ENCODE assay signal across 13 cellular contexts in the genomic region with DNA sequence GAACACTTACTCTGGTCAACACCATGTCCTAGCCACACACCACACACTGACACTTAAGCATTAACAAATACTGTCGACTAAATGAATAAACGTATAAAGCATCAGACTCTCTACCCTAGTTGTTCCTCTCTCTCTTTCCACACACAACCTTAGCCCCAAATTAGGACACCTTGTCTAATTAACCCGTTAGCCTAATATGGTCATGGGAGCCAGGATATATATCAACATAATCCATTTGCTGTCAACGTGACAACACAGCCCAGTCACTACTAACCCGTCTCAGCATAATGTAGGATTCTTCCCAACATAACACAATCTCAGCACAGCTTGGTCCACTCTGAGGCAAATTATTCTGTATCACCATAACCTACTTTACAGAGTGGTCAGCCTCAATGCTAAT. TPM values are rescaled to one million over a fixed set of nuclear protein-coding genes. Genes with fewer than 3 reads are reported as not detected.
DNase-seq lines count a peak whose midpoint lies in the region; ATAC-seq and TF ChIP-seq lines count a peak whose summit lies in the region.
"Had no signal": no experiment of that assay in that cellular context is flagged by ENCODE, and none has a peak within 500 bp of the region (broad histone marks: within the 10 kb centered on the region; RNA-seq: fewer than 3 reads in every experiment).

No MANE protein-coding gene starts in this region.

- POLR2A ChIA-PET in Panc1 (lab: Charles Lee): no interaction called here

- in situ Hi-C loops in Panc1 (cut with HindIII; ENCODE audit: low pct_unique_long_range_greater_than_20kb, low sequenced_read_pairs): no loop called here

- peak overlapping the region; percentile 4 for H3K4me3 Mint-ChIP-seq in T-helper 1 cell treated with Interleukin-12 subunit alpha and Interleukin-12 subunit beta and Interleukin-4 antibody, amounts not matched to agents 30 μg/mL and 1 μg/mL, for 36 hours
- H3K4me3 Mint-ChIP-seq in progenitor cell of endocrine pancreas (ENCODE audit: low read depth): peak overlapping the region; percentile 94

- H3K9me3 ChIP-seq in Panc1 (ENCODE audit: control insufficient read depth, insufficient read depth, low read depth, low read length): no peaks in the 10 kb centered on the region
- H3K9me3 ChIP-seq: upper lobe of left lung had no signal

- H3K27ac ChIP-seq in Panc1 (ENCODE audit: low read length): peak overlapping the region; percentile 42; the same call in 1 of the 2 replicates
- H3K27ac ChIP-seq: upper lobe of left lung had no signal

- TSS peak; percentile 63 for BruUV-seq in Panc1 (replicated peaks; lab: Mats Ljungman, UMichigan)

- ATAC-seq in Panc1 (no peak), HG02610 (IDR thresholded peaks at IDR 0.05; ENCODE audit: unreplicated experiment) (no peak), Right ventricle myocardium inferior (no peak)

- H3K27me3 ChIP-seq in Panc1 (ENCODE audit: control insufficient read depth, insufficient read depth, low read length): no peaks in the 10 kb centered on the region
- H3K27me3 ChIP-seq: upper lobe of left lung had no signal

- peaks cover 35% of the 10 kb centered on the region for H3K4me1 ChIP-seq in Panc1 (ENCODE audit: control insufficient read depth, insufficient read depth, low read length)

- intact Hi-C loops in Panc1 (cut with micrococcal nuclease; ENCODE audit: unreplicated experiment): no loop called here
- intact Hi-C loops in Right ventricle myocardium inferior (cut with DNase I): no loop called here

- H3K9me3 Mint-ChIP-seq in T-helper 1 cell treated with Interleukin-12 subunit alpha and Interleukin-12 subunit beta and Interleukin-4 antibody, amounts not matched to agents 30 μg/mL and 1 μg/mL, for 36 hours: no peaks in the 10 kb centered on the region
- H3K9me3 Mint-ChIP-seq in progenitor cell of endocrine pancreas (ENCODE audit: low read depth): no peaks in the 10 kb centered on the region

- peaks cover 2% of the 10 kb centered on the region for H3K36me3 ChIP-seq in Panc1 (ENCODE audit: control insufficient read depth, insufficient read depth, low read length)

- peaks cover 46% of the 10 kb centered on the region for H3K4me1 Mint-ChIP-seq in T-helper 1 cell treated with Interleukin-12 subunit alpha and Interleukin-12 subunit beta and Interleukin-4 antibody, amounts not matched to agents 30 μg/mL and 1 μg/mL, for 36 hours (ENCODE audit: low read depth)
- peaks cover 25% of the 10 kb centered on the region for H3K4me1 Mint-ChIP-seq in progenitor cell of endocrine pancreas (ENCODE audit: low read depth)

- CTCF ChIA-PET in Panc1 (lab: Charles Lee): no interaction called here

- H3K27me3 Mint-ChIP-seq in T-helper 1 cell treated with Interleukin-12 subunit alpha and Interleukin-12 subunit beta and Interleukin-4 antibody, amounts not matched to agents 30 μg/mL and 1 μg/mL, for 36 hours (ENCODE audit: low read depth): no peaks in the 10 kb centered on the region
- no peaks in the 10 kb centered on the region for H3K27me3 Mint-ChIP-seq in progenitor cell of endocrine pancreas

- DNase-seq in T-helper 1 cell (no peak), Panc1 (ENCODE audit: low read depth, low spot score) (no peak), epithelial cell of esophagus (ENCODE audit: low read depth) (no peak), progenitor cell of endocrine pancreas (ENCODE audit: low spot score, unreplicated experiment) (no peak), MV-4-11 (lab: John Stamatoyannopoulos, UW) (no peak), Right ventricle myocardium inferior (ENCODE audit: missing footprints) (no peak)
- DNase-seq: 8988T; Kasumi-1; NCI-H526; stimulated activated CD4-positive, alpha-beta T cell treated with anti-CD3 and anti-CD28 coated beads, Interleukin-2, amount 100 ng/mL, for 24 hours had no signal

- H3K4me3 ChIP-seq in Panc1 (ENCODE audit: low read depth in 2 of 2, low read length in 2 of 2): peak overlapping the region; percentile 87 to 92
- peak overlapping the region; percentile 14 for H3K4me3 ChIP-seq in epithelial cell of esophagus (ENCODE audit: low read length)

- H3K27ac Mint-ChIP-seq in T-helper 1 cell treated with Interleukin-12 subunit alpha and Interleukin-12 subunit beta and Interleukin-4 antibody, amounts not matched to agents 30 μg/mL and 1 μg/mL, for 36 hours: no peak overlapping the region
- peak overlapping the region; percentile 51 for H3K27ac Mint-ChIP-seq in progenitor cell of endocrine pancreas

- TF ChIP-seq CTCF in Panc1 (IDR thresholded peaks at IDR 0.05) (no peak), epithelial cell of esophagus (IDR thresholded peaks at IDR 0.05; ENCODE audit: insufficient read depth, low read depth, low read length, missing control alignments) (no peak), progenitor cell of endocrine pancreas (IDR thresholded peaks at IDR 0.05; ENCODE audit: unreplicated experiment) (no peak)

- peaks cover 36% of the 10 kb centered on the region for H3K36me3 Mint-ChIP-seq in T-helper 1 cell treated with Interleukin-12 subunit alpha and Interleukin-12 subunit beta and Interleukin-4 antibody, amounts not matched to agents 30 μg/mL and 1 μg/mL, for 36 hours (ENCODE audit: low read depth)
- H3K36me3 Mint-ChIP-seq in progenitor cell of endocrine pancreas (ENCODE audit: insufficient read depth): peaks cover 19% of the 10 kb centered on the region

RNA-seq across cellular contexts. Expression of a gene that starts 2.2 kb away (rescaled TPM):
- total RNA-seq in Panc1 (2021; ENCODE audit: unreplicated experiment) (84.2 TPM), progenitor cell of endocrine pancreas (104 TPM in 2 replicates), Right ventricle myocardium inferior (20.0 TPM)
- 108 TPM for polyA plus RNA-seq in Panc1 (2012; ENCODE audit: insufficient read length)

RNA-seq across cellular contexts. Expression of a gene that starts 7.1 kb away (rescaled TPM):
- 69.3 TPM for total RNA-seq in Panc1 (2021; ENCODE audit: unreplicated experiment)
- polyA plus RNA-seq in Panc1 (2012; ENCODE audit: insufficient read length): 68.6 TPM
- 66.9 and 73.7 TPM in 2 replicates for total RNA-seq in progenitor cell of endocrine pancreas
- total RNA-seq in Right ventricle myocardium inferior: 23.3 TPM

RNA-seq across cellular contexts. Expression of a gene that starts 10.1 kb away (rescaled TPM):
- 289 TPM for total RNA-seq in Panc1 (2021; ENCODE audit: unreplicated experiment)
- 175 TPM for polyA plus RNA-seq in Panc1 (2012; ENCODE audit: insufficient read length)
- total RNA-seq in progenitor cell of endocrine pancreas: 447 and 466 TPM in 2 replicates
- 444 TPM for total RNA-seq in Right ventricle myocardium inferior

RNA-seq across cellular contexts. Expression of a gene that starts 12.4 kb away (rescaled TPM):
- 305 TPM for total RNA-seq in Panc1 (2021; ENCODE audit: unreplicated experiment)
- 289 TPM for polyA plus RNA-seq in Panc1 (2012; ENCODE audit: insufficient read length)
- total RNA-seq in progenitor cell of endocrine pancreas: 653 and 693 TPM in 2 replicates
- total RNA-seq in Right ventricle myocardium inferior: 2,192 TPM

RNA-seq across cellular contexts. Expression of a gene that starts 12.5 kb away (rescaled TPM):
- total RNA-seq in Panc1 (2021; ENCODE audit: unreplicated experiment) (32.4 TPM), progenitor cell of endocrine pancreas (46.3 and 48.6 TPM in 2 replicates), Right ventricle myocardium inferior (20.6 TPM)
- polyA plus RNA-seq in Panc1 (2012; ENCODE audit: insufficient read length): 44.9 TPM
